Comparison of ENCODE assay signal across 8 cellular contexts in the genomic region with DNA sequence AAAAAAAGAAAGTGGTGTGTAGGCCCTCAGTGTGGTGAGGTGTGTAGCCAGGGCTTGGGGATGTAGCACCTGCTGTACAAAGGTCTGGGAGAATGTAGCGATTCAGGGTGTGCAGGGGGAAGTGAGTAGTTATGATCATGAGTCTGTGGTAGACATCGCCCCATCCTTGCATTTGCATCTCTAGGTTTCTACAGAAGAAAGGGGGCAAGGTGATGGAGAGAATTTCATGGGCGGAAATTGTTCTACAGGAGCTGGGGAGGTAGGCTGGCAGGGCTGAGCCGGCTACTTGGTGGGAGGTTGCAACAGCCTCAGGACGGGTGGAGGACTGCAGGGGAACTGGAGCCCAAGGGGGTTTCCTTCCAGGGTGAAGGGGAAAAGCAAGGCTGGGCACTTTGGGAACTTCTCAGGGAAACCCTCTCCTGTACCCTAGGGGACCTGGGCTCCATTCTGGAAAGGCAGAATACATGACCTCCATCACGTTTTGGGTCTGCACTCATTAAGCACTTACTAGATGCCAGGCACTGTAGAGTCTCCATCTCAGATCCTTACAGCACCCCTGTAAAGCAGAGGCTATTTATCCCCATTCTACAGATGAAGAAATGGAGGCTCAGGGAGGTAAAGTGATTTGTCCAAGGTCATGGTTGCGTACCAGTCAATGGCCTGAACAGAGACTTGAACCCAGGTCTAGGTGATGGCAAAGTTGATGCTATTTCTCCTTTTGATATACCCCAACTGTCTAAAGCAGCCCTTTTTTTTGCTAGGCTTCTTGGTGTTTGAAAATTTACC. TPM values are rescaled to one million over a fixed set of nuclear protein-coding genes. Genes with fewer than 3 reads are reported as not detected.
DNase-seq lines count a peak whose midpoint lies in the region; ATAC-seq and TF ChIP-seq lines count a peak whose summit lies in the region.

No MANE protein-coding gene starts in this region.

- peak overlapping the region; percentile 61 for H3K27ac Mint-ChIP-seq in activated CD4-positive, alpha-beta T cell treated with anti-CD3 and anti-CD28 coated beads for 36 hours
- H3K27ac Mint-ChIP-seq in activated B cell treated with CpG ODN at 0.5 μM for 24 hours = peak overlapping the region; percentile 92
- H3K27ac Mint-ChIP-seq in stimulated activated effector memory CD8-positive, alpha-beta T cell treated with anti-CD3 and anti-CD28 coated beads, Interleukin-12 subunit alpha, Interleukin-12 subunit beta, amount 100 ng/mL, for 72 hours = peak overlapping the region; percentile 90

- peaks cover 14% of the 10 kb centered on the region for H3K36me3 Mint-ChIP-seq in activated CD4-positive, alpha-beta T cell treated with anti-CD3 and anti-CD28 coated beads for 36 hours (ENCODE audit: low read depth)
- no peaks in the 10 kb centered on the region for H3K36me3 Mint-ChIP-seq in activated B cell treated with CpG ODN at 0.5 μM for 24 hours (ENCODE audit: low read depth)
- peaks cover 29% of the 10 kb centered on the region for H3K36me3 Mint-ChIP-seq in stimulated activated effector memory CD8-positive, alpha-beta T cell treated with anti-CD3 and anti-CD28 coated beads, Interleukin-12 subunit alpha, Interleukin-12 subunit beta, amount 100 ng/mL, for 72 hours

- CTCF ChIA-PET in activated CD4-positive, alpha-beta T cell treated with anti-CD3 and anti-CD28 coated beads for 36 hours (lab: Charles Lee) = interaction anchor here (0.7 to 2.1 kb wide), 3 partner anchors 10 to 60 kb away, joined by 4 to 10 read pairs (median 4); no protein-coding TSS in a partner anchor
- CTCF ChIA-PET in activated B cell treated with CpG ODN at 0.5 μM for 24 hours (lab: Charles Lee) = interaction anchor here (0.9 to 9.2 kb wide), 3 partner anchors 10 to 27 kb away, joined by 3 to 80 read pairs (median 3); no protein-coding TSS in a partner anchor

- no peak for DNase-seq in activated CD4-positive, alpha-beta T cell treated with anti-CD3 and anti-CD28 coated beads for 36 hours
- DNase-seq in activated CD4-positive, alpha-beta T cell treated with anti-CD3 and anti-CD28 coated beads for 48 hours = no peak
- DNase-seq in activated B cell treated with CpG ODN at 0.5 μM for 24 hours (no peak), G401 (ENCODE audit: low spot score) (no peak), DMS114 treated with DMSO at 0.1 percent for 48 hours (lab: John Stamatoyannopoulos, UW; ENCODE audit: unreplicated experiment) (no peak)
- DNase-seq in stimulated activated effector memory CD8-positive, alpha-beta T cell treated with anti-CD3 and anti-CD28 coated beads, Interleukin-12 subunit alpha, Interleukin-12 subunit beta, amount 100 ng/mL, for 72 hours (ENCODE audit: low spot score in 2 of 2) = no peak
- no peak for DNase-seq in activated CD4-positive, alpha-beta T cell treated with anti-CD3 and anti-CD28 coated beads, Interleukin-2, amount 50 U/mL, for 4 hours

- TF ChIP-seq CTCF in activated B cell treated with CpG ODN at 0.5 μM for 24 hours (IDR thresholded peaks at IDR 0.05) = no peak

- no peak overlapping the region for H3K4me3 Mint-ChIP-seq in activated CD4-positive, alpha-beta T cell treated with anti-CD3 and anti-CD28 coated beads for 36 hours
- peak overlapping the region; percentile 52 for H3K4me3 Mint-ChIP-seq in activated B cell treated with CpG ODN at 0.5 μM for 24 hours
- peak overlapping the region; percentile 64 for H3K4me3 Mint-ChIP-seq in stimulated activated effector memory CD8-positive, alpha-beta T cell treated with anti-CD3 and anti-CD28 coated beads, Interleukin-12 subunit alpha, Interleukin-12 subunit beta, amount 100 ng/mL, for 72 hours

- H3K4me1 Mint-ChIP-seq in activated CD4-positive, alpha-beta T cell treated with anti-CD3 and anti-CD28 coated beads for 36 hours = peaks cover 84% of the 10 kb centered on the region
- H3K4me1 Mint-ChIP-seq in activated B cell treated with CpG ODN at 0.5 μM for 24 hours = peaks cover 91% of the 10 kb centered on the region
- peaks cover 92% of the 10 kb centered on the region for H3K4me1 Mint-ChIP-seq in stimulated activated effector memory CD8-positive, alpha-beta T cell treated with anti-CD3 and anti-CD28 coated beads, Interleukin-12 subunit alpha, Interleukin-12 subunit beta, amount 100 ng/mL, for 72 hours

- no peaks in the 10 kb centered on the region for H3K27me3 Mint-ChIP-seq in activated CD4-positive, alpha-beta T cell treated with anti-CD3 and anti-CD28 coated beads for 36 hours
- no peaks in the 10 kb centered on the region for H3K27me3 Mint-ChIP-seq in activated B cell treated with CpG ODN at 0.5 μM for 24 hours

- peaks cover 15% of the 10 kb centered on the region for H3K9me3 Mint-ChIP-seq in activated CD4-positive, alpha-beta T cell treated with anti-CD3 and anti-CD28 coated beads for 36 hours (ENCODE audit: low read depth)
- peaks cover 2% of the 10 kb centered on the region for H3K9me3 Mint-ChIP-seq in activated B cell treated with CpG ODN at 0.5 μM for 24 hours
- H3K9me3 Mint-ChIP-seq in stimulated activated effector memory CD8-positive, alpha-beta T cell treated with anti-CD3 and anti-CD28 coated beads, Interleukin-12 subunit alpha, Interleukin-12 subunit beta, amount 100 ng/mL, for 72 hours = peaks cover 2% of the 10 kb centered on the region

- in situ Hi-C loops in G401 (cut with HindIII; ENCODE audit: low sequenced_read_pairs) = no loop called here

- POLR2A ChIA-PET in activated CD4-positive, alpha-beta T cell treated with anti-CD3 and anti-CD28 coated beads for 36 hours (lab: Charles Lee) = no interaction called here
- POLR2A ChIA-PET in activated B cell treated with CpG ODN at 0.5 μM for 24 hours (lab: Charles Lee) = interaction anchor here (0.5 to 7.3 kb wide), 14 partner anchors 12 to 243 kb away, joined by 3 to 187 read pairs (median 6); partner anchors contain the start of genes KIAA2013, MIIP and TNFRSF1B

- intact Hi-C loops in activated CD4-positive, alpha-beta T cell treated with anti-CD3 and anti-CD28 coated beads for 36 hours (cut with DNase I, micrococcal nuclease) = no loop called here
- intact Hi-C loops in activated B cell treated with CpG ODN at 0.5 μM for 24 hours (cut with micrococcal nuclease) = loop anchor here (1.0 to 2.0 kb wide), 6 partner anchors 9 to 65 kb away; no protein-coding TSS in a partner anchor

- ATAC-seq in activated CD4-positive, alpha-beta T cell treated with anti-CD3 and anti-CD28 coated beads for 36 hours = peak; percentile 23
- peak; percentile 47 for ATAC-seq in HG02840 (IDR thresholded peaks at IDR 0.05; ENCODE audit: low FRiP score, unreplicated experiment)
- peak; percentile 75 for ATAC-seq in activated B cell treated with CpG ODN at 0.5 μM for 24 hours (ENCODE audit: low read depth)
- ATAC-seq in stimulated activated effector memory CD8-positive, alpha-beta T cell treated with anti-CD3 and anti-CD28 coated beads, Interleukin-12 subunit alpha, Interleukin-12 subunit beta, amount 100 ng/mL, for 72 hours = peak; percentile 36

RNA-seq across cellular contexts. Expression of gene TNFRSF1B, which starts 14.5 kb away (rescaled TPM):
- total RNA-seq in activated CD4-positive, alpha-beta T cell treated with anti-CD3 and anti-CD28 coated beads for 36 hours = 100 to 1,000 TPM; 107 to 116 TPM
- 89.0 and 98.6 TPM in 2 replicates for total RNA-seq in activated B cell treated with CpG ODN at 0.5 μM for 24 hours
- not detected in 2 replicates for total RNA-seq in G401 (2014; rRNA removed; shearing (Covaris generic))

Comparison
In these comparisons a context has a peak if more than half of its experiments do, and no peak if none do; other contexts are left out.
1. ATAC-seq: peak in every context shown above with its lines; median percentile 75 in activated B cell treated with CpG ODN at 0.5 μM for 24 hours; 47 in HG02840; 36 in stimulated activated effector memory CD8-positive, alpha-beta T cell treated with anti-CD3 and anti-CD28 coated beads, Interleukin-12 subunit alpha, Interleukin-12 subunit beta, amount 100 ng/mL, for 72 hours; 23 in activated CD4-positive, alpha-beta T cell treated with anti-CD3 and anti-CD28 coated beads for 36 hours.
2. RNA of gene TNFRSF1B, which starts 14.5 kb away (total RNA-seq): 107 to 116 TPM in activated CD4-positive, alpha-beta T cell treated with anti-CD3 and anti-CD28 coated beads for 36 hours and 89.0 to 98.6 TPM in activated B cell treated with CpG ODN at 0.5 μM for 24 hours; not detected in G401; every median in the first group is over 10 times any median in the second.
3. Peak in every context shown above with its lines, with median percentiles within 50 percentile points of each other: H3K27ac Mint-ChIP-seq.